Comparison of ENCODE assay signal across 25 cellular contexts in the genomic region with DNA sequence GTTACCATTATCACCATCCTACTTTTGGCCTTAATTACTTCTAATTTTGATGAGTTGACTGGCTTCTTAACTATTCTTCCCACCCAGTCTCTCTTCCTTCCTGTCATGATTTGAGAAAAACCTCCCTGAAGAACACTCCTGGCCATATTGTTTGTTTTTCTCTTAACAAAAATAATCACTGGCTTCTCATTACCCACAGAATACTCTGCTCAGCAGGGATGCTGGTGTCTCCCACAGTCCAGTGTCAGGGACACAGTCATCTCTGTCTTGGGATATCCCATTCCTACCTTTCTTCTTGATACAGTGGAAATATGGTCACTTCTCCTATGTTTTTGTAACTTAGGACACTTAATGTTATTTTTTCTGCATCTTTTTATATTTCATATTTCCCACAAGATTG.
"Had no signal": no experiment of that assay in that cellular context is flagged by ENCODE, and none has a peak within 500 bp of the region (broad histone marks: within the 10 kb centered on the region; RNA-seq: fewer than 3 reads in every experiment).

No MANE protein-coding gene starts in this region.

- H3K27me3 ChIP-seq: adrenal gland, ascending aorta, dorsolateral prefrontal cortex, heart right ventricle, transverse colon, uterus had no signal

- H3K27me3 Mint-ChIP-seq: memory B cell had no signal

- H3K36me3 Mint-ChIP-seq: activated naive CD8-positive, alpha-beta T cell; memory B cell; naive B cell; stimulated activated naive B cell treated with anti-CD40 and anti-IgM and Interleukin-4, amounts not matched to agents 10 μg/mL and 1 μg/mL and 100 μg/mL, for 72 hours had no signal

- H3K27ac Mint-ChIP-seq: activated CD8-positive, alpha-beta T cell treated with anti-CD3 and anti-CD28 coated beads, Interleukin-2, amount 10 ng/mL, durations not matched to agents 7 days and 5 days; activated naive CD8-positive, alpha-beta T cell; memory B cell; naive B cell; stimulated activated naive B cell treated with anti-CD40 and anti-IgM and Interleukin-4, amounts not matched to agents 10 μg/mL and 1 μg/mL and 100 μg/mL, for 72 hours had no signal

- DNase-seq: activated CD4-positive, alpha-beta T cell treated with anti-CD3 and anti-CD28 coated beads for 1 hour; activated CD4-positive, alpha-beta T cell treated with anti-CD3 and anti-CD28 coated beads, Interleukin-2, amount 50 U/mL, for 1 hour; activated CD8-positive, alpha-beta T cell treated with anti-CD3 and anti-CD28 coated beads, Interleukin-2, amount 10 ng/mL, durations not matched to agents 7 days and 5 days; adrenal gland; central memory CD4-positive, alpha-beta T cell; dorsolateral prefrontal cortex; heart right ventricle; islet precursor cell; left colon; mucosa of descending colon; naive B cell; occipital lobe; small intestine; stimulated activated CD4-positive, alpha-beta T cell treated with anti-CD3 and anti-CD28 coated beads, Interleukin-15, amount 100 ng/mL, for 24 hours; stimulated activated CD8-positive, alpha-beta memory T cell treated with anti-CD3 and anti-CD28 coated beads, Interleukin-4, amount 100 ng/mL, for 48 hours; stimulated activated naive B cell treated with anti-CD40 and anti-IgM and Interleukin-4, amounts not matched to agents 10 μg/mL and 1 μg/mL and 100 μg/mL, for 72 hours; T-helper 9 cell; transverse colon; uterus had no signal

- H3K4me3 ChIP-seq: adrenal gland, ascending aorta, dorsolateral prefrontal cortex, heart right ventricle, mucosa of descending colon, transverse colon, uterus had no signal

- H3K36me3 ChIP-seq: adrenal gland, ascending aorta, heart right ventricle, transverse colon, uterus had no signal

- ATAC-seq: activated CD8-positive, alpha-beta T cell treated with anti-CD3 and anti-CD28 coated beads, Interleukin-2, amount 10 ng/mL, durations not matched to agents 7 days and 5 days; heart right ventricle; left colon; mucosa of descending colon; sciatic nerve; stimulated activated naive B cell treated with anti-CD40 and anti-IgM and Interleukin-4, amounts not matched to agents 10 μg/mL and 1 μg/mL and 100 μg/mL, for 72 hours had no signal

- H3K27ac ChIP-seq: adrenal gland, ascending aorta, epithelial cell of prostate, transverse colon, uterus had no signal

- H3K4me3 Mint-ChIP-seq: activated CD8-positive, alpha-beta T cell treated with anti-CD3 and anti-CD28 coated beads, Interleukin-2, amount 10 ng/mL, durations not matched to agents 7 days and 5 days; activated naive CD8-positive, alpha-beta T cell; memory B cell; naive B cell; neural crest cell; stimulated activated naive B cell treated with anti-CD40 and anti-IgM and Interleukin-4, amounts not matched to agents 10 μg/mL and 1 μg/mL and 100 μg/mL, for 72 hours had no signal

- H3K9me3 Mint-ChIP-seq: memory B cell; naive B cell; neural crest cell; stimulated activated naive B cell treated with anti-CD40 and anti-IgM and Interleukin-4, amounts not matched to agents 10 μg/mL and 1 μg/mL and 100 μg/mL, for 72 hours had no signal

- H3K9me3 ChIP-seq: adrenal gland, ascending aorta, heart right ventricle, mucosa of descending colon, transverse colon, uterus had no signal

- H3K4me1 ChIP-seq: ascending aorta, uterus had no signal
